Comparison of ENCODE assay signal across 24 cellular contexts in genomic region chr1:72892461-72892860, GRCh38.
A peak's percentile ranks its signal among the peaks of the same experiment; 100 is the strongest.
DNase-seq lines count a peak whose midpoint lies in the region; ATAC-seq, FAIRE-seq and TF ChIP-seq lines count a peak whose summit lies in the region.
"Had no signal": no experiment of that assay in that cellular context is flagged by ENCODE, and none has a peak within 500 bp of the region (broad histone marks: within the 10 kb centered on the region; RNA-seq: fewer than 3 reads in every experiment).

No MANE protein-coding gene starts in this region.

- intact Hi-C loops in Right ventricle myocardium inferior (cut with DNase I) (no loop called here), prostate gland (cut with DNase I) (no loop called here)

- TF ChIP-seq CTCF in WERI-Rb-1 (IDR thresholded peaks at IDR 0.05; ENCODE audit: low read depth, low read length) (no peak), fibroblast of mammary gland (conservative IDR thresholded peaks at IDR 0.05; ENCODE audit: control insufficient read depth, insufficient read depth, low read depth, low read length) (no peak), prostate gland (IDR thresholded peaks at IDR 0.05) (no peak)

- TF ChIP-seq POLR2A in H54 (IDR thresholded peaks at IDR 0.05; ENCODE audit: low read depth, low read length) (no peak), prostate gland (IDR thresholded peaks at IDR 0.05) (no peak)

- no peak for ATAC-seq in Right ventricle myocardium inferior
- ATAC-seq: activated T-helper 17 cell treated with anti-CD3 and anti-CD28 coated beads, Interleukin-2, amount 50 U/mL, for 72 hours; gastrocnemius medialis; stimulated activated effector memory CD8-positive, alpha-beta T cell treated with anti-CD3 and anti-CD28 coated beads, Interleukin-12 subunit alpha, Interleukin-12 subunit beta, amount 100 ng/mL, for 72 hours had no signal

- H3K9me3 ChIP-seq in WERI-Rb-1 (ENCODE audit: severe bottlenecking) (no peaks in the 10 kb centered on the region), prostate gland (no peaks in the 10 kb centered on the region)
- H3K9me3 ChIP-seq: gastrocnemius medialis, suprapubic skin had no signal

- H3K27ac ChIP-seq in WERI-Rb-1 (peak overlapping the region; percentile 48), prostate gland (no peak overlapping the region)
- H3K27ac ChIP-seq: brain microvascular endothelial cell, gastrocnemius medialis, skin epidermis, suprapubic skin had no signal

- no peak for DNase-seq in H54 (ENCODE audit: insufficient read length, low spot score)
- no peak for DNase-seq in WERI-Rb-1
- DNase-seq in fibroblast of mammary gland (ENCODE audit: low read depth): peak; percentile 74
- DNase-seq in skeletal muscle cell (ENCODE audit: low read depth): peak; percentile 49
- DNase-seq in Right ventricle myocardium inferior (ENCODE audit: missing footprints): no peak
- no peak for DNase-seq in NCI-H2081 treated with DMSO at 0.1 percent for 48 hours (lab: John Stamatoyannopoulos, UW)
- no peak for DNase-seq in prostate gland (ENCODE audit: low spot score)
- DNase-seq: activated CD4-positive, alpha-beta T cell treated with anti-CD3 and anti-CD28 coated beads, Interleukin-2, amount 50 U/mL, for 1 hour; activated naive CD8-positive, alpha-beta T cell treated with anti-CD3 and anti-CD28 coated beads for 36 hours; brain microvascular endothelial cell; gastrocnemius medialis; H9; KBM-7; kidney glomerular epithelial cell; NCI-H187; stimulated activated CD4-positive, alpha-beta T cell treated with anti-CD3 and anti-CD28 coated beads, Interleukin-2, amount 100 ng/mL, for 24 hours; T-helper 1 cell had no signal

- FAIRE-seq in H54 (lab: Jason Lieb, UNC): peak; percentile 86
- FAIRE-seq: G401.6, GM18507 had no signal

- WGBS in prostate gland: 60% methylated on average over 1 of the region's 1 CpG

- H3K36me3 ChIP-seq in WERI-Rb-1 (no peaks in the 10 kb centered on the region), prostate gland (no peaks in the 10 kb centered on the region)
- H3K36me3 ChIP-seq: brain microvascular endothelial cell, gastrocnemius medialis, suprapubic skin had no signal

- H3K4me1 ChIP-seq in prostate gland (replicated peaks): no peaks in the 10 kb centered on the region
- H3K4me1 ChIP-seq: gastrocnemius medialis, suprapubic skin had no signal

- no peak overlapping the region for H3K4me3 ChIP-seq in WERI-Rb-1 (ENCODE audit: low read depth, low read length)
- no peak overlapping the region for H3K4me3 ChIP-seq in fibroblast of mammary gland (ENCODE audit: control insufficient read depth, low read depth, low read length)
- no peak overlapping the region for H3K4me3 ChIP-seq in skeletal muscle cell (ENCODE audit: low read depth, low read length)
- H3K4me3 ChIP-seq in prostate gland: no peak overlapping the region
- H3K4me3 ChIP-seq: gastrocnemius medialis, lung, skin epidermis, suprapubic skin had no signal

- no peaks in the 10 kb centered on the region for H3K27me3 ChIP-seq in WERI-Rb-1 (ENCODE audit: insufficient read depth, low read depth, severe bottlenecking)
- no peaks in the 10 kb centered on the region for H3K27me3 ChIP-seq in prostate gland (replicated peaks; ENCODE audit: insufficient read depth)
- H3K27me3 ChIP-seq: brain microvascular endothelial cell, gastrocnemius medialis, suprapubic skin had no signal

Comparison
In these comparisons a context has a peak if more than half of its experiments do, and no peak if none do; other contexts are left out.
1. DNase-seq: peak in fibroblast of mammary gland (single experiment) and skeletal muscle cell (single experiment); none in H54 (single experiment), WERI-Rb-1 (single experiment), Right ventricle myocardium inferior (single experiment), NCI-H2081 treated with DMSO at 0.1 percent for 48 hours (single experiment) and prostate gland (single experiment).